Comparison of ENCODE assay signal across 18 cellular contexts in genomic region chr9:23686257-23686656, GRCh38.
A peak's percentile ranks its signal among the peaks of the same experiment; 100 is the strongest.
DNase-seq lines count a peak whose midpoint lies in the region; ATAC-seq and TF ChIP-seq lines count a peak whose summit lies in the region.
"Had no signal": no experiment of that assay in that cellular context is flagged by ENCODE, and none has a peak within 500 bp of the region (broad histone marks: within the 10 kb centered on the region; RNA-seq: fewer than 3 reads in every experiment).

No MANE protein-coding gene starts in this region.

- H3K14ac ChIP-seq in mesenchymal stem cell (ENCODE audit: low read length in 2 of 2): no peak overlapping the region

- DNase-seq in EL: peak; percentile 0
- DNase-seq in NT2/D1 (ENCODE audit: low read depth, low spot score): peak; percentile 18
- DNase-seq in mammary epithelial cell: peak; percentile 88
- DNase-seq in mesenchymal stem cell: peak; percentile 32
- no peak for DNase-seq in GDM1 (lab: John Stamatoyannopoulos, UW)
- no peak for DNase-seq in immature natural killer cell
- DNase-seq in psoas muscle: no peak
- DNase-seq: activated CD8-positive, alpha-beta T cell treated with anti-CD3 and anti-CD28 coated beads, Interleukin-2, amount 10 ng/mL, durations not matched to agents 7 days and 5 days; CD4-positive, CD25-positive, alpha-beta regulatory T cell; cerebellar nuclear complex; left ventricle myocardium inferior; NCI-H1105; NCI-H82; WERI-Rb-1 had no signal

- no peaks in the 10 kb centered on the region for H3K9me3 ChIP-seq in NT2/D1 (ENCODE audit: insufficient read depth, low read length)
- no peaks in the 10 kb centered on the region for H3K9me3 ChIP-seq in mammary epithelial cell (replicated peaks; ENCODE audit: insufficient read depth, low read length)
- H3K9me3 ChIP-seq in mesenchymal stem cell (ENCODE audit: control insufficient read depth, low read length): no peaks in the 10 kb centered on the region
- H3K9me3 ChIP-seq in psoas muscle: no peaks in the 10 kb centered on the region
- H3K9me3 ChIP-seq: left ventricle myocardium inferior, vagina had no signal

- H3K4me3 ChIP-seq in NT2/D1 (ENCODE audit: insufficient read length, low read depth) (no peak overlapping the region), mammary epithelial cell (replicated peaks in 1 of 3; ENCODE audit: insufficient read depth in 1 of 3, low read depth in 2 of 3, low read length in 3 of 3) (no peak overlapping the region), mesenchymal stem cell (ENCODE audit: insufficient read depth in 1 of 2, low read depth in 1 of 2, low read length in 2 of 2) (no peak overlapping the region), psoas muscle (no peak overlapping the region)
- H3K4me3 ChIP-seq: K562, left ventricle myocardium inferior, vagina had no signal

- H2BK5ac ChIP-seq in mesenchymal stem cell (ENCODE audit: low read depth, low read length, poor library complexity, severe bottlenecking): no peak overlapping the region

- peak overlapping the region; percentile 38 for H3K27ac ChIP-seq in mammary epithelial cell (ENCODE audit: insufficient read depth, low read depth, low read length)
- no peak overlapping the region for H3K27ac ChIP-seq in mesenchymal stem cell (ENCODE audit: low read length, poor library complexity, severe bottlenecking)
- H3K27ac ChIP-seq in psoas muscle: no peak overlapping the region
- H3K27ac ChIP-seq: left ventricle myocardium inferior, vagina, WERI-Rb-1 had no signal

- H4K91ac ChIP-seq in mesenchymal stem cell (ENCODE audit: low read length): no peak overlapping the region

- no peak overlapping the region for H2BK120ac ChIP-seq in mesenchymal stem cell (ENCODE audit: low read depth, low read length)

- no peak overlapping the region for H2BK12ac ChIP-seq in mesenchymal stem cell (ENCODE audit: low read length in 2 of 2)

- H3K9me3 Mint-ChIP-seq in immature natural killer cell: peaks cover 8 to 36% (median 12%) of the 10 kb centered on the region in 6 donors

- no peak for TF ChIP-seq CTCF in mammary epithelial cell (conservative IDR thresholded peaks at IDR 0.05 in 1 of 2, IDR thresholded peaks at IDR 0.05 in 1 of 2; ENCODE audit: extremely low read depth in 1 of 2, insufficient read depth in 1 of 2, low read depth in 1 of 2, low read length in 2 of 2)
- TF ChIP-seq CTCF in psoas muscle (IDR thresholded peaks at IDR 0.05): no peak

- no peak for ATAC-seq in psoas muscle
- no peak for ATAC-seq in GM21515 (IDR thresholded peaks at IDR 0.05; ENCODE audit: unreplicated experiment)
- ATAC-seq: activated CD8-positive, alpha-beta T cell treated with anti-CD3 and anti-CD28 coated beads, Interleukin-2, amount 10 ng/mL, durations not matched to agents 7 days and 5 days; K562 had no signal

- in situ Hi-C loops in mammary epithelial cell (cut with MboI; ENCODE audit: low sequenced_read_pairs in 2 of 2): no loop called here

- H3K36me3 ChIP-seq in NT2/D1 (ENCODE audit: insufficient read depth, insufficient read length, low read length): no peaks in the 10 kb centered on the region
- no peaks in the 10 kb centered on the region for H3K36me3 ChIP-seq in mammary epithelial cell (ENCODE audit: insufficient read depth, low read length)
- no peaks in the 10 kb centered on the region for H3K36me3 ChIP-seq in mesenchymal stem cell (ENCODE audit: control insufficient read depth in 1 of 2, insufficient read depth in 2 of 2, low read depth in 1 of 2, low read length in 2 of 2)
- no peaks in the 10 kb centered on the region for H3K36me3 ChIP-seq in psoas muscle (ENCODE audit: insufficient read depth in 1 of 2, low read depth in 1 of 2)
- H3K36me3 ChIP-seq: left ventricle myocardium inferior, vagina, WERI-Rb-1 had no signal

- dilution Hi-C loops in mammary epithelial cell (cut with HindIII; ENCODE audit: low sequenced_read_pairs): no loop called here

- no peak overlapping the region for H2AFZ ChIP-seq in mammary epithelial cell (ENCODE audit: low read depth, low read length)
- H2AFZ ChIP-seq in mesenchymal stem cell (ENCODE audit: low read depth, low read length): no peak overlapping the region

- H3K27me3 ChIP-seq in NT2/D1 (ENCODE audit: insufficient read depth, insufficient read length) (no peaks in the 10 kb centered on the region), mammary epithelial cell (ENCODE audit: insufficient read depth, low read length) (no peaks in the 10 kb centered on the region), mesenchymal stem cell (ENCODE audit: control insufficient read depth in 1 of 2, insufficient read depth in 1 of 2, low read length in 2 of 2) (no peaks in the 10 kb centered on the region), psoas muscle (ENCODE audit: insufficient read depth in 3 of 3, low read length in 2 of 3) (no peaks in the 10 kb centered on the region)
- H3K27me3 ChIP-seq: vagina had no signal

- CTCF ChIA-PET in mammary epithelial cell (lab: Charles Lee; ENCODE audit: low non-redundant PET): no interaction called here

- no peak overlapping the region for H3K23ac ChIP-seq in mesenchymal stem cell (ENCODE audit: low read length in 2 of 2)

- H2BK15ac ChIP-seq in mesenchymal stem cell (ENCODE audit: low read depth, poor library complexity, severe bottlenecking): no peak overlapping the region

- H3K4me1 ChIP-seq in NT2/D1 (ENCODE audit: insufficient read depth, insufficient read length) (no peaks in the 10 kb centered on the region), mammary epithelial cell (ENCODE audit: insufficient read depth, low read length) (peaks cover 38% of the 10 kb centered on the region), mesenchymal stem cell (ENCODE audit: control insufficient read depth, insufficient read depth, low read depth, low read length) (peaks cover 8% of the 10 kb centered on the region), psoas muscle (no peaks in the 10 kb centered on the region)

- H4K20me1 ChIP-seq in mammary epithelial cell (ENCODE audit: insufficient read depth, low read length): no peaks in the 10 kb centered on the region

- H3K36me3 Mint-ChIP-seq in immature natural killer cell: no peaks in the 10 kb centered on the region
- H3K36me3 Mint-ChIP-seq: CD4-positive, CD25-positive, alpha-beta regulatory T cell had no signal

- H3K9ac ChIP-seq in NT2/D1 (ENCODE audit: insufficient read length, low read depth) (no peak overlapping the region), mammary epithelial cell (ENCODE audit: insufficient read depth, low read length) (no peak overlapping the region), mesenchymal stem cell (ENCODE audit: low read length) (no peak overlapping the region)

- WGBS in mammary epithelial cell (ENCODE audit: low coverage, missing lambda C conversion rate): 1% methylated on average over 4 of the region's 4 CpGs
- WGBS in mesenchymal stem cell: 20% methylated on average over 4 of the region's 4 CpGs
- 50 to 68% (median 57%) methylated on average over 4 of the region's 4 CpGs for WGBS in psoas muscle, 3 donors

- no peak overlapping the region for H2AK5ac ChIP-seq in mesenchymal stem cell (ENCODE audit: low read length, severe bottlenecking)

- BruUV-seq in mammary epithelial cell (replicated peaks; lab: Mats Ljungman, UMichigan): no TSS peak

- no peak overlapping the region for H4K8ac ChIP-seq in mesenchymal stem cell (ENCODE audit: low read length)

- no peaks in the 10 kb centered on the region for H3K27me3 Mint-ChIP-seq in immature natural killer cell (ENCODE audit: low read depth in 3 of 3)
- H3K27me3 Mint-ChIP-seq: CD4-positive, CD25-positive, alpha-beta regulatory T cell had no signal

- no peaks in the 10 kb centered on the region for H3K4me1 Mint-ChIP-seq in immature natural killer cell
- H3K4me1 Mint-ChIP-seq: CD4-positive, CD25-positive, alpha-beta regulatory T cell had no signal

- H3K4me2 ChIP-seq in mammary epithelial cell (ENCODE audit: insufficient read depth, low read depth, low read length) (peak overlapping the region; percentile 31), mesenchymal stem cell (ENCODE audit: low read length, poor library complexity, severe bottlenecking) (no peak overlapping the region)

- intact Hi-C loops in mammary epithelial cell (cut with micrococcal nuclease) (loop anchor here (5.0 kb wide), 1 partner anchor 141 kb away; the partner anchor contains the start of gene ELAVL2), psoas muscle (cut with DNase I) (no loop called here)

- H3K4ac ChIP-seq in mesenchymal stem cell (ENCODE audit: low read depth in 1 of 2, low read length in 2 of 2): no peak overlapping the region

- H3K79me2 ChIP-seq in mammary epithelial cell (ENCODE audit: insufficient read depth, low read length): no peaks in the 10 kb centered on the region

- peak overlapping the region in 1 of 5 donors; percentile 18 for H3K4me3 Mint-ChIP-seq in immature natural killer cell
- H3K4me3 Mint-ChIP-seq: activated CD8-positive, alpha-beta T cell treated with anti-CD3 and anti-CD28 coated beads, Interleukin-2, amount 10 ng/mL, durations not matched to agents 7 days and 5 days; activated T-helper 1 cell treated with anti-CD3 and anti-CD28 coated beads, Interleukin-12 subunit alpha, Interleukin-12 subunit beta, Interleukin-2, Interleukin-4 antibody, amounts not matched to agents 30 ng/mL and 10 ng/mL and 1 ng/mL, durations not matched to agents 14 hours and 24 hours and 36 hours; CD4-positive, CD25-positive, alpha-beta regulatory T cell had no signal

- H3K79me1 ChIP-seq in mesenchymal stem cell (replicated peaks; ENCODE audit: low read length, poor library complexity, severe bottlenecking): no peaks in the 10 kb centered on the region

- H3K27ac Mint-ChIP-seq in immature natural killer cell: no peak overlapping the region
- H3K27ac Mint-ChIP-seq: activated CD8-positive, alpha-beta T cell treated with anti-CD3 and anti-CD28 coated beads, Interleukin-2, amount 10 ng/mL, durations not matched to agents 7 days and 5 days; activated T-helper 1 cell treated with anti-CD3 and anti-CD28 coated beads, Interleukin-12 subunit alpha, Interleukin-12 subunit beta, Interleukin-2, Interleukin-4 antibody, amounts not matched to agents 30 ng/mL and 10 ng/mL and 1 ng/mL, durations not matched to agents 14 hours and 24 hours and 36 hours; CD4-positive, CD25-positive, alpha-beta regulatory T cell had no signal

- no peak overlapping the region for H3K18ac ChIP-seq in mesenchymal stem cell (ENCODE audit: low read depth in 1 of 2, low read length in 2 of 2)

Comparison
In these comparisons a context has a peak if more than half of its experiments do, and no peak if none do; other contexts are left out.
1. DNase-seq: peak in EL (single experiment), NT2/D1 (single experiment), mammary epithelial cell (single experiment) and mesenchymal stem cell (single experiment); none in GDM1 (single experiment), immature natural killer cell (0 of 3) and psoas muscle (0 of 2).